1 cellular context compared by ENCODE assay signal in genomic region chr10:22550732-22551131, GRCh38.
TF ChIP-seq lines count a peak whose summit lies in the region.

No MANE protein-coding gene starts in this region.

TF ChIP-seq in K562, 482 proteins besides CTCF, POLR2A, EP300 and RAD21 (continued from another document):
- TF ChIP-seq CXXC5 (CRISPR knock-in tag; IDR thresholded peaks at IDR 0.05) = no peak
- TF ChIP-seq GABPA (tag; conservative IDR thresholded peaks at IDR 0.05; ENCODE audit: low read depth) = no peak
- TF ChIP-seq EGR1 (conservative IDR thresholded peaks at IDR 0.05) = no peak
- no peak for TF ChIP-seq YY1 (IDR thresholded peaks at IDR 0.05; ENCODE audit: borderline replicate concordance in 1 of 3, control insufficient read depth in 1 of 3, extremely low read depth in 1 of 3, insufficient read depth in 3 of 3, insufficient read length in 1 of 3, insufficient replicate concordance in 2 of 3, low read depth in 1 of 3, low read length in 2 of 3)
- no peak for TF ChIP-seq ZNF445 (CRISPR knock-in tag; IDR thresholded peaks at IDR 0.05; ENCODE audit: low read depth)
